ENCODE assay signal across 8 cellular contexts in genomic region chr9:133103183-133103986, GRCh38. TPM values are rescaled to one million over a fixed set of nuclear protein-coding genes. Genes with fewer than 3 reads are reported as not detected.
DNase-seq lines count a peak whose midpoint lies in the region; ATAC-seq and TF ChIP-seq lines count a peak whose summit lies in the region.

No MANE protein-coding gene starts in this region.

- no peaks in the 10 kb centered on the region for H3K4me1 Mint-ChIP-seq in Calu3 (ENCODE audit: low read depth, unreplicated experiment)

- TF ChIP-seq POLR2A in testis (IDR thresholded peaks at IDR 0.05) (no peak), GM18505 (IDR thresholded peaks at IDR 0.05; ENCODE audit: borderline replicate concordance, extremely low read depth, insufficient read depth, insufficient read length) (no peak)

- H3K36me3 Mint-ChIP-seq in Calu3 (ENCODE audit: insufficient read depth, unreplicated experiment) = peaks cover 15% of the 10 kb centered on the region

- H3K27ac Mint-ChIP-seq in Calu3 (ENCODE audit: unreplicated experiment) = no peak overlapping the region

- H3K4me3 Mint-ChIP-seq in Calu3 (ENCODE audit: low read depth, unreplicated experiment) = no peak overlapping the region

- 44 to 56% methylated on average over 6 to 14 of the region's 14 CpGs for WGBS in testis, 2 donors

- CTCF ChIA-PET in Calu3 (lab: Charles Lee) = interaction anchor here (0.6 to 4.1 kb wide), 4 partner anchors 9 to 44 kb away, joined by 3 to 36 read pairs (median 8); no protein-coding TSS in a partner anchor

- in situ Hi-C loops in KBM-7 (cut with MboI; ENCODE audit: low pct_unique_long_range_greater_than_20kb, low sequenced_read_pairs) = no loop called here

- no peak overlapping the region for H3K4me3 ChIP-seq in testis

- DNase-seq in Calu3 (peak; percentile 74), KBM-7 (peak; percentile 36), ecto neural progenitor cell (ENCODE audit: low spot score) (peak; percentile 81), lung microvascular endothelial cell (ENCODE audit: low read depth in 2 of 2) (peak; percentile 51 to 65), testis (peak; percentile 71)
- DNase-seq in activated CD4-positive, alpha-beta T cell treated with anti-CD3 and anti-CD28 coated beads, Interleukin-2, amount 50 U/mL, for 4 hours = peak; percentile 27 to 38

- no TSS peak for BruUV-seq in Calu3 (replicated peaks; lab: Mats Ljungman, UMichigan)

- no peaks in the 10 kb centered on the region for H3K36me3 ChIP-seq in testis (ENCODE audit: low read depth, missing control alignments)

- H3K27me3 Mint-ChIP-seq in Calu3 (ENCODE audit: unreplicated experiment) = no peaks in the 10 kb centered on the region

- ATAC-seq in GM18505 (IDR thresholded peaks at IDR 0.05; ENCODE audit: unreplicated experiment) (no peak), GM18873 (IDR thresholded peaks at IDR 0.05; ENCODE audit: low FRiP score, unreplicated experiment) (no peak)

- H3K27me3 ChIP-seq in testis = no peaks in the 10 kb centered on the region

- H3K9me3 Mint-ChIP-seq in Calu3 (ENCODE audit: low read depth, unreplicated experiment) = no peaks in the 10 kb centered on the region

- H3K27ac ChIP-seq in testis = no peak overlapping the region

- intact Hi-C loops in Calu3 (cut with micrococcal nuclease; ENCODE audit: unreplicated experiment) = loop anchor here (1.0 kb wide), 1 partner anchor 41 kb away; no protein-coding TSS in a partner anchor
- intact Hi-C loops in testis (cut with DNase I; ENCODE audit: low total_unique reads) = loop anchor here (2.0 kb wide), 1 partner anchor 41 kb away; no protein-coding TSS in a partner anchor

- H3K4me1 ChIP-seq in testis = no peaks in the 10 kb centered on the region

- peak; percentile 89 for TF ChIP-seq CTCF in Calu3 (IDR thresholded peaks at IDR 0.05; ENCODE audit: unreplicated experiment)
- peak; percentile 97 to 98 (median 97) for TF ChIP-seq CTCF in testis (IDR thresholded peaks at IDR 0.05)

- no peaks in the 10 kb centered on the region for H3K9me3 ChIP-seq in testis

RNA-seq across cellular contexts. Expression of gene RALGDS, which starts 17.7 kb away (rescaled TPM):
- total RNA-seq in Calu3 (2022) (13.7 and 18.2 TPM in 2 replicates), lung microvascular endothelial cell (27.0 and 37.5 TPM in 2 replicates), testis (10 to 100 TPM; 32.5 to 42.4 TPM)
- polyA plus RNA-seq in testis (ENCODE audit: insufficient read depth, low read depth, low replicate concordance) = 23.0 TPM

RNA-seq across cellular contexts. Expression of gene CEL, which starts 41.6 kb away (rescaled TPM):
- total RNA-seq in Calu3 (2022) (2.6 and 3.1 TPM in 2 replicates), lung microvascular endothelial cell (under 0.01 TPM in 2 replicates), testis (1 to 10 TPM; 2.4 to 2.6 TPM)
- 2.1 TPM for polyA plus RNA-seq in testis (ENCODE audit: insufficient read depth, low read depth, low replicate concordance)
